4 cellular contexts compared by ENCODE assay signal in genomic region chr14:19025080-19025589, GRCh38. TPM values are rescaled to one million over a fixed set of nuclear protein-coding genes. Genes with fewer than 3 reads are reported as not detected.
"Had no signal": no experiment of that assay in that cellular context is flagged by ENCODE, and none has a peak within 500 bp of the region (broad histone marks: within the 10 kb centered on the region; RNA-seq: fewer than 3 reads in every experiment).

No MANE protein-coding gene starts in this region.

RNA-seq across cellular contexts. Expression of gene POTEM, which starts 57.9 kb away (rescaled TPM):
- total RNA-seq: M059J, PC-3, Peyer's patch, SJSA1 had no signal
